In genomic region chr13:46656786-46657185, GRCh38 we compare ENCODE assay signal across 9 cellular contexts.
A peak's percentile ranks its signal among the peaks of the same experiment; 100 is the strongest.
DNase-seq lines count a peak whose midpoint lies in the region; ATAC-seq lines count a peak whose summit lies in the region.
"Had no signal": no experiment of that assay in that cellular context is flagged by ENCODE, and none has a peak within 500 bp of the region (broad histone marks: within the 10 kb centered on the region; RNA-seq: fewer than 3 reads in every experiment).

No MANE protein-coding gene starts in this region.

- DNase-seq in naive B cell: no peak
- no peak for DNase-seq in superior temporal gyrus (ENCODE audit: extremely low spot score)
- DNase-seq in mesenteric fat pad (ENCODE audit: low spot score): no peak
- no peak for DNase-seq in GM19240 (ENCODE audit: insufficient read length, low spot score)
- no peak for DNase-seq in DMS 273 (lab: John Stamatoyannopoulos, UW; ENCODE audit: unreplicated experiment)
- DNase-seq: NCI-H1048 had no signal

- H3K36me3 Mint-ChIP-seq in naive B cell: peaks cover 0 to 7% of the 10 kb centered on the region in 2 donors

- H3K4me1 Mint-ChIP-seq in naive B cell: peaks cover 25 to 60% (median 39%) of the 10 kb centered on the region in 3 donors

- ATAC-seq in GM18508 (IDR thresholded peaks at IDR 0.05; ENCODE audit: insufficient read depth, unreplicated experiment) (peak; percentile 76), GM21423 (IDR thresholded peaks at IDR 0.05; ENCODE audit: unreplicated experiment) (peak; percentile 83), HG03354 (IDR thresholded peaks at IDR 0.05; ENCODE audit: poor library complexity, severe bottlenecking, unreplicated experiment) (peak; percentile 77), naive B cell (ENCODE audit: low read depth in 2 of 2) (peak; percentile 76 to 86)

- H3K4me3 Mint-ChIP-seq in naive B cell: peak overlapping the region in 4 of 8 donors; percentile 9 to 65 (median 54)

- no peaks in the 10 kb centered on the region for H3K27me3 Mint-ChIP-seq in naive B cell

- H3K9me3 Mint-ChIP-seq in naive B cell: peaks cover 0 to 3% (median 0%) of the 10 kb centered on the region in 7 donors

- peak overlapping the region in 5 of 6 donors; percentile 59 to 93 (median 68) for H3K27ac Mint-ChIP-seq in naive B cell
